Comparison of ENCODE assay signal across 8 cellular contexts in genomic region chr11:6635082-6635932, GRCh38. TPM values are rescaled to one million over a fixed set of nuclear protein-coding genes. Genes with fewer than 3 reads are reported as not detected.
DNase-seq lines count a peak whose midpoint lies in the region; ATAC-seq lines count a peak whose summit lies in the region.

No MANE protein-coding gene starts in this region.

- ATAC-seq in Right ventricle myocardium superior (ENCODE audit: poor library complexity), result peak; percentile 64
- no peak for ATAC-seq in GM18867 (IDR thresholded peaks at IDR 0.05; ENCODE audit: unreplicated experiment)
- ATAC-seq in HG02852 (IDR thresholded peaks at IDR 0.05; ENCODE audit: unreplicated experiment), result no peak

- DNase-seq in GF-D8 (lab: John Stamatoyannopoulos, UW) (peak; percentile 72), SKM-1 treated with dmso at 0.1 percent for 144 hours (lab: John Stamatoyannopoulos, UW; ENCODE audit: unreplicated experiment) (peak; percentile 81), Right ventricle myocardium superior (peak; percentile 84), pons (ENCODE audit: low spot score) (peak; percentile 91), NCI-H2196 treated with DMSO at 0.1 percent for 48 hours (lab: John Stamatoyannopoulos, UW; ENCODE audit: unreplicated experiment) (no peak)
- no peak for DNase-seq in stimulated activated CD4-positive, alpha-beta T cell treated with anti-CD3 and anti-CD28 coated beads, Interleukin-4, amount 100 ng/mL, for 1 hour

- intact Hi-C loops in Right ventricle myocardium superior (cut with DNase I), result no loop called here

RNA-seq across cellular contexts. Expression of gene TPP1, which starts 16.1 kb away (rescaled TPM):
- total RNA-seq in Right ventricle myocardium superior, result 71.5 TPM

RNA-seq across cellular contexts. Expression of gene DCHS1, which starts 20.3 kb away (rescaled TPM):
- 9.6 TPM for total RNA-seq in Right ventricle myocardium superior

RNA-seq across cellular contexts. Expression of gene TAF10, which starts 23.3 kb away (rescaled TPM):
- total RNA-seq in Right ventricle myocardium superior, result 83.6 TPM

RNA-seq across cellular contexts. Expression of gene ILK, which starts 31.7 kb away (rescaled TPM):
- total RNA-seq in Right ventricle myocardium superior, result 191 TPM

RNA-seq across cellular contexts. Expression of gene RRP8, which starts 31.9 kb away (rescaled TPM):
- total RNA-seq in Right ventricle myocardium superior, result 19.8 TPM

Comparison
In these comparisons a context has a peak if more than half of its experiments do, and no peak if none do; other contexts are left out.
1. DNase-seq: peak in GF-D8 (single experiment), SKM-1 treated with dmso at 0.1 percent for 144 hours (single experiment), Right ventricle myocardium superior (single experiment) and pons (single experiment); none in NCI-H2196 treated with DMSO at 0.1 percent for 48 hours (single experiment) and stimulated activated CD4-positive, alpha-beta T cell treated with anti-CD3 and anti-CD28 coated beads, Interleukin-4, amount 100 ng/mL, for 1 hour (single experiment).